ENCODE assay signal across 8 cellular contexts in genomic region chr7:55951637-55952351, GRCh38. TPM values are rescaled to one million over a fixed set of nuclear protein-coding genes. Genes with fewer than 3 reads are reported as not detected.
DNase-seq lines count a peak whose midpoint lies in the region; ATAC-seq, FAIRE-seq and TF ChIP-seq lines count a peak whose summit lies in the region.

Gene MRPS17, plus strand, starts transcription at chr7:55951877. Its CDS starts 1,319 bp downstream, at chr7:55953196.

- H3K27ac ChIP-seq in cingulate gyrus (ENCODE audit: low read depth, low read length) = peak within 1 kb of the TSS; percentile 60
- peak within 1 kb of the TSS; percentile 43 for H3K27ac ChIP-seq in layer of hippocampus (ENCODE audit: low read depth, low read length)

- TF ChIP-seq CTCF in BJ (IDR thresholded peaks at IDR 0.05; ENCODE audit: insufficient read depth, low read depth, low read length) = no peak

- H3K36me3 ChIP-seq in BJ (ENCODE audit: control insufficient read depth, insufficient read depth, low read length) = peaks cover 2% of the 10 kb centered on the region; the same call in 1 of the 2 replicates

- peak; percentile 73 for FAIRE-seq in GM19239 (lab: Jason Lieb, UNC)

- peak within 1 kb of the TSS; percentile 100 for H3K4me3 ChIP-seq in BJ (ENCODE audit: low read depth, low read length)

- ATAC-seq in HG03442 (IDR thresholded peaks at IDR 0.05; ENCODE audit: unreplicated experiment) = peak; percentile 100

- POLR2A ChIA-PET in BJ (lab: Charles Lee) = no interaction called here

- CTCF ChIA-PET in BJ (lab: Yijun Ruan, JAX) = interaction anchor here (1.1 kb wide), 1 partner anchor 13 kb away, joined by 5 read pairs; no protein-coding TSS in a partner anchor

- no peak for DNase-seq in BJ (ENCODE audit: low read depth)
- DNase-seq in GM19239 (ENCODE audit: insufficient read length, low spot score) = peak; percentile 99
- DNase-seq in NCI-H526 (lab: John Stamatoyannopoulos, UW) = peak; percentile 87 to 96
- DNase-seq in activated CD4-positive, alpha-beta T cell treated with anti-CD3 and anti-CD28 coated beads for 48 hours = peak; percentile 96
- DNase-seq in stimulated activated CD4-positive, alpha-beta T cell treated with anti-CD3 and anti-CD28 coated beads, Interleukin-1b, Interleukin-23, amount 100 ng/mL, for 4 hours (ENCODE audit: low read depth in 2 of 2) = peak; percentile 84 to 87

- H3K27me3 ChIP-seq in BJ (ENCODE audit: control insufficient read depth, insufficient read depth, low read length) = no peaks in the 10 kb centered on the region
- H3K27me3 ChIP-seq in layer of hippocampus (ENCODE audit: control insufficient read depth, insufficient read depth, low read length) = no peaks in the 10 kb centered on the region

RNA-seq across cellular contexts. Expression of gene MRPS17, which starts in this region (rescaled TPM):
- 8.5 and 13.6 TPM in 2 replicates for polyA plus RNA-seq in BJ (2011; rRNA removed)
- polyA minus RNA-seq in BJ (2011; rRNA and poly(A)+ RNA removed) = 3.4 TPM in 2 replicates
